1 cellular context compared by ENCODE assay signal in the genomic region with DNA sequence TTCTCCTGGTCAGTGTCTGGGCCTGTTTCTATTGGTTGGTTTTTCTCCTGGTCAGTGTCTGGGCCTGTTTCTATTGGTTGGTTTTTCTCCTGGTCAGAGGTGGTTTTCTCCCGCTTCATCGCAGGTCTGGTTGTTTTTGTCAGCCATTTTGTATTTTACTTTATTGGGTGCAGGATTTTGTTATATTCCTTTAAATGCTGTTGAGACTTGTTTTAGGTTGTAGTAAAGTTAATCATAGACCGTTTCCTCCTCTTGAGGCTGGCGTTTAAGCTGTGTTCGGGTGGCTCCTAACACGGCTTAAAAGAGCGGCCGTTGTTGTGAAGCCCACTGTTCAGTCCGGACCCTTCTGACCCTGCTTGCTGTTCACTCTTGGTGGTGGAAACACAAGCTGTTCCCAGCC.
TF ChIP-seq lines count a peak whose summit lies in the region.

No MANE protein-coding gene starts in this region.

TF ChIP-seq in HEK293, 187 proteins besides CTCF, POLR2A, EP300 and RAD21:
- TF ChIP-seq ZNF777 (tag by site-specific recombination; IDR thresholded peaks at IDR 0.05; ENCODE audit: borderline replicate concordance) (no peak), ZNF677 (tag by site-specific recombination; IDR thresholded peaks at IDR 0.05) (no peak), SETDB1 (IDR thresholded peaks at IDR 0.05; ENCODE audit: insufficient read length, low read length) (peak; percentile 58), GFI1B (tag by site-specific recombination; IDR thresholded peaks at IDR 0.05) (no peak), YY2 (tag by site-specific recombination; IDR thresholded peaks at IDR 0.05) (no peak), ZNF610 (tag by site-specific recombination; IDR thresholded peaks at IDR 0.05; ENCODE audit: borderline replicate concordance) (no peak)
- TF ChIP-seq, protein P1, sequence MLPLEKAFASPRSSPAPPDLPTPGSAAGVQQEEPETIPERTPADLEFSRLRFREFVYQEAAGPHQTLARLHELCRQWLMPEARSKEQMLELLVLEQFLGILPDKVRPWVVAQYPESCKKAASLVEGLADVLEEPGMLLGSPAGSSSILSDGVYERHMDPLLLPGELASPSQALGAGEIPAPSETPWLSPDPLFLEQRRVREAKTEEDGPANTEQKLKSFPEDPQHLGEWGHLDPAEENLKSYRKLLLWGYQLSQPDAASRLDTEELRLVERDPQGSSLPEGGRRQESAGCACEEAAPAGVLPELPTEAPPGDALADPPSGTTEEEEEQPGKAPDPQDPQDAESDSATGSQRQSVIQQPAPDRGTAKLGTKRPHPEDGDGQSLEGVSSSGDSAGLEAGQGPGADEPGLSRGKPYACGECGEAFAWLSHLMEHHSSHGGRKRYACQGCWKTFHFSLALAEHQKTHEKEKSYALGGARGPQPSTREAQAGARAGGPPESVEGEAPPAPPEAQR (tag by site-specific recombination; IDR thresholded peaks at IDR 0.05) = no peak
- TF ChIP-seq, protein P2, sequence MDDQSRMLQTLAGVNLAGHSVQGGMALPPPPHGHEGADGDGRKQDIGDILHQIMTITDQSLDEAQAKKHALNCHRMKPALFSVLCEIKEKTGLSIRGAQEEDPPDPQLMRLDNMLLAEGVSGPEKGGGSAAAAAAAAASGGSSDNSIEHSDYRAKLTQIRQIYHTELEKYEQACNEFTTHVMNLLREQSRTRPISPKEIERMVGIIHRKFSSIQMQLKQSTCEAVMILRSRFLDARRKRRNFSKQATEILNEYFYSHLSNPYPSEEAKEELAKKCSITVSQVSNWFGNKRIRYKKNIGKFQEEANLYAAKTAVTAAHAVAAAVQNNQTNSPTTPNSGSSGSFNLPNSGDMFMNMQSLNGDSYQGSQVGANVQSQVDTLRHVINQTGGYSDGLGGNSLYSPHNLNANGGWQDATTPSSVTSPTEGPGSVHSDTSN (CRISPR knock-in tag; IDR thresholded peaks at IDR 0.05) = no peak
